28 cellular contexts compared by ENCODE assay signal in genomic region chr16:79977974-79978836, GRCh38.
DNase-seq lines count a peak whose midpoint lies in the region; ATAC-seq, FAIRE-seq and TF ChIP-seq lines count a peak whose summit lies in the region.
"Had no signal": no experiment of that assay in that cellular context is flagged by ENCODE, and none has a peak within 500 bp of the region (broad histone marks: within the 10 kb centered on the region; RNA-seq: fewer than 3 reads in every experiment).

No MANE protein-coding gene starts in this region.

- no peaks in the 10 kb centered on the region for H3K9me1 ChIP-seq in keratinocyte (ENCODE audit: control insufficient read depth, extremely low read depth, insufficient read depth, low read length)

- no peaks in the 10 kb centered on the region for H3K9me3 ChIP-seq in T-helper 17 cell (ENCODE audit: control insufficient read depth, low read length, poor library complexity, severe bottlenecking)
- H3K9me3 ChIP-seq in keratinocyte (ENCODE audit: control insufficient read depth, low read depth, low read length): no peaks in the 10 kb centered on the region
- H3K9me3 ChIP-seq: BE2C, BLaER1 had no signal

- H3K36me3 ChIP-seq in keratinocyte (ENCODE audit: control insufficient read depth in 2 of 2, extremely low read depth in 1 of 2, insufficient read depth in 2 of 2, low read length in 2 of 2): no peaks in the 10 kb centered on the region
- H3K36me3 ChIP-seq: BE2C, BLaER1 had no signal

- no peak overlapping the region for H3K4me2 ChIP-seq in keratinocyte (ENCODE audit: control insufficient read depth, extremely low read depth, insufficient read depth, low read depth, low read length)
- H3K4me2 ChIP-seq: BLaER1 had no signal

- H3K9me3 Mint-ChIP-seq in MCF 10A (ENCODE audit: unreplicated experiment): no peaks in the 10 kb centered on the region
- H3K9me3 Mint-ChIP-seq in stimulated activated naive B cell treated with anti-CD40 and anti-IgM and Interleukin-4, amounts not matched to agents 10 μg/mL and 1 μg/mL and 100 μg/mL, for 72 hours: no peaks in the 10 kb centered on the region
- H3K9me3 Mint-ChIP-seq: CD4-positive, alpha-beta memory T cell; CD4-positive, CD25-positive, alpha-beta regulatory T cell; CD8-positive, alpha-beta memory T cell had no signal

- POLR2A ChIA-PET in MCF 10A (lab: Yijun Ruan, JAX): no interaction called here

- no peaks in the 10 kb centered on the region for H3K36me3 Mint-ChIP-seq in T-helper 17 cell (ENCODE audit: low read depth)
- no peaks in the 10 kb centered on the region for H3K36me3 Mint-ChIP-seq in MCF 10A (ENCODE audit: insufficient read depth, unreplicated experiment)
- no peaks in the 10 kb centered on the region for H3K36me3 Mint-ChIP-seq in stimulated activated naive B cell treated with anti-CD40 and anti-IgM and Interleukin-4, amounts not matched to agents 10 μg/mL and 1 μg/mL and 100 μg/mL, for 72 hours
- H3K36me3 Mint-ChIP-seq: CD14-positive monocyte; CD4-positive, alpha-beta memory T cell; CD4-positive, CD25-positive, alpha-beta regulatory T cell; CD8-positive, alpha-beta memory T cell had no signal

- no peak overlapping the region for H3K27ac ChIP-seq in keratinocyte (ENCODE audit: control insufficient read depth, insufficient read depth, low read length)
- H3K27ac ChIP-seq: BLaER1 had no signal

- DNase-seq in T-helper 17 cell (no peak), keratinocyte (ENCODE audit: low read depth, low spot score) (no peak), left kidney (ENCODE audit: low read depth, low spot score) (peak; percentile 2), MCF 10A (ENCODE audit: unreplicated experiment) (no peak)
- DNase-seq in stimulated activated naive B cell treated with anti-CD40 and anti-IgM and Interleukin-4, amounts not matched to agents 10 μg/mL and 1 μg/mL and 100 μg/mL, for 72 hours: no peak
- DNase-seq in stimulated activated naive CD4-positive, alpha-beta T cell treated with Interleukin-2 at 50 U/mL for 16 hours (lab: John Stamatoyannopoulos, UW): no peak
- DNase-seq: 8988T; ACHN; BE2C; C1 segment of cervical spinal cord; Calu3; CD4-positive, alpha-beta memory T cell; CD4-positive, CD25-positive, alpha-beta regulatory T cell; CD8-positive, alpha-beta memory T cell; COR-L47; DMS 273 treated with DMSO at 0.1 percent for 48 hours; DMS153; DMS53; DMS79; DND-41; EL; GDM1 had no signal

- no peak for TF ChIP-seq CTCF in keratinocyte (optimal IDR thresholded peaks at IDR 0.05 in 1 of 3, IDR thresholded peaks at IDR 0.05 in 1 of 3, conservative IDR thresholded peaks at IDR 0.05 in 1 of 3; ENCODE audit: extremely low read depth in 1 of 3, insufficient read depth in 2 of 3, low read length in 3 of 3)
- TF ChIP-seq CTCF in MCF 10A (IDR thresholded peaks at IDR 0.05; ENCODE audit: unreplicated experiment): no peak

- BruUV-seq in MCF 10A (replicated peaks; lab: Mats Ljungman, UMichigan): no TSS peak

- H3K4me1 ChIP-seq in keratinocyte (ENCODE audit: control insufficient read depth, extremely low read depth, insufficient read depth, low read length): no peaks in the 10 kb centered on the region
- H3K4me1 ChIP-seq: BE2C, BLaER1 had no signal

- no peak for ATAC-seq in T-helper 17 cell
- no peak for ATAC-seq in stimulated activated naive B cell treated with anti-CD40 and anti-IgM and Interleukin-4, amounts not matched to agents 10 μg/mL and 1 μg/mL and 100 μg/mL, for 72 hours (replicated peaks)
- ATAC-seq: GM12878 had no signal

- CTCF ChIA-PET in MCF 10A (lab: Yijun Ruan, JAX): interaction anchor here (0.7 kb wide), 1 partner anchor 27 kb away, joined by 3 read pairs; no protein-coding TSS in a partner anchor

- no peaks in the 10 kb centered on the region for H3K27me3 ChIP-seq in keratinocyte (ENCODE audit: control insufficient read depth, extremely low read depth, insufficient read depth, low read length)
- H3K27me3 ChIP-seq: BE2C, BLaER1 had no signal

- no peak overlapping the region for H3K4me3 ChIP-seq in keratinocyte (ENCODE audit: control insufficient read depth in 2 of 3, extremely low read depth in 1 of 3, insufficient read depth in 2 of 3, low read depth in 1 of 3, low read length in 3 of 3)
- H3K4me3 ChIP-seq: BLaER1, GM12878 had no signal

- intact Hi-C loops in MCF 10A (cut with micrococcal nuclease): no loop called here

- H3K79me2 ChIP-seq in keratinocyte (ENCODE audit: control insufficient read depth, insufficient read depth, low read length): no peaks in the 10 kb centered on the region

- H4K20me1 ChIP-seq in keratinocyte (ENCODE audit: control insufficient read depth, extremely low read depth, insufficient read depth, low read length): no peaks in the 10 kb centered on the region
- H4K20me1 ChIP-seq: BLaER1 had no signal

- FAIRE-seq in keratinocyte (lab: Jason Lieb, UNC): peak; percentile 13
- FAIRE-seq: A204.1, GM12878, GM12892, GM18507 had no signal

- no peaks in the 10 kb centered on the region for H3K4me1 Mint-ChIP-seq in T-helper 17 cell
- no peaks in the 10 kb centered on the region for H3K4me1 Mint-ChIP-seq in MCF 10A (ENCODE audit: insufficient read depth, unreplicated experiment)
- H3K4me1 Mint-ChIP-seq in stimulated activated naive B cell treated with anti-CD40 and anti-IgM and Interleukin-4, amounts not matched to agents 10 μg/mL and 1 μg/mL and 100 μg/mL, for 72 hours: no peaks in the 10 kb centered on the region
- H3K4me1 Mint-ChIP-seq: CD14-positive monocyte; CD4-positive, alpha-beta memory T cell; CD4-positive, CD25-positive, alpha-beta regulatory T cell; CD8-positive, alpha-beta memory T cell had no signal

- H3K9ac ChIP-seq in keratinocyte (ENCODE audit: control insufficient read depth, extremely low read depth, insufficient read depth, low read length): no peak overlapping the region
- H3K9ac ChIP-seq: BLaER1 had no signal

- H3K27me3 Mint-ChIP-seq in T-helper 17 cell (peaks cover 4% of the 10 kb centered on the region), MCF 10A (ENCODE audit: insufficient read depth, unreplicated experiment) (peaks cover 14% of the 10 kb centered on the region)
- H3K27me3 Mint-ChIP-seq in stimulated activated naive B cell treated with anti-CD40 and anti-IgM and Interleukin-4, amounts not matched to agents 10 μg/mL and 1 μg/mL and 100 μg/mL, for 72 hours: no peaks in the 10 kb centered on the region
- H3K27me3 Mint-ChIP-seq: CD4-positive, CD25-positive, alpha-beta regulatory T cell had no signal

- H3K27ac Mint-ChIP-seq in T-helper 17 cell: peak overlapping the region; percentile 41
- H3K27ac Mint-ChIP-seq in MCF 10A (ENCODE audit: low read depth, unreplicated experiment): no peak overlapping the region
- H3K27ac Mint-ChIP-seq in stimulated activated naive B cell treated with anti-CD40 and anti-IgM and Interleukin-4, amounts not matched to agents 10 μg/mL and 1 μg/mL and 100 μg/mL, for 72 hours: no peak overlapping the region
- H3K27ac Mint-ChIP-seq: CD4-positive, alpha-beta memory T cell; CD4-positive, CD25-positive, alpha-beta regulatory T cell; CD8-positive, alpha-beta memory T cell had no signal

- H3K4me3 Mint-ChIP-seq in T-helper 17 cell (no peak overlapping the region), MCF 10A (ENCODE audit: unreplicated experiment) (no peak overlapping the region)
- H3K4me3 Mint-ChIP-seq in stimulated activated naive B cell treated with anti-CD40 and anti-IgM and Interleukin-4, amounts not matched to agents 10 μg/mL and 1 μg/mL and 100 μg/mL, for 72 hours: no peak overlapping the region
- H3K4me3 Mint-ChIP-seq: CD14-positive monocyte; CD4-positive, alpha-beta memory T cell; CD4-positive, CD25-positive, alpha-beta regulatory T cell; CD8-positive, alpha-beta memory T cell had no signal

- no peak overlapping the region for H2AFZ ChIP-seq in keratinocyte (ENCODE audit: control insufficient read depth, low read length)

- dilution Hi-C loops in keratinocyte (cut with MboI; ENCODE audit: extremely low pct_ligation_motif_present, low sequenced_read_pairs): no loop called here
